1 cellular context compared by ENCODE assay signal in genomic region chr21:28426545-28426944, GRCh38.
TF ChIP-seq lines count a peak whose summit lies in the region.

No MANE protein-coding gene starts in this region.

TF ChIP-seq in SK-N-SH treated with all-trans-retinoic acid at 6 μM for 48 hours, 23 proteins besides CTCF, POLR2A, EP300 and RAD21 (continued from another document):
- TF ChIP-seq PATZ1 (CRISPR knock-in tag; IDR thresholded peaks at IDR 0.05; ENCODE audit: borderline replicate concordance) = no peak
- TF ChIP-seq ESRRG (CRISPR knock-in tag; IDR thresholded peaks at IDR 0.05) = no peak
- TF ChIP-seq ZC3H10 (CRISPR knock-in tag; IDR thresholded peaks at IDR 0.05) = no peak
- no peak for TF ChIP-seq CSRNP3 (CRISPR knock-in tag; IDR thresholded peaks at IDR 0.05)
- no peak for TF ChIP-seq SNAI2 (CRISPR knock-in tag; IDR thresholded peaks at IDR 0.05)
- no peak for TF ChIP-seq OSR1 (CRISPR knock-in tag; IDR thresholded peaks at IDR 0.05)
- TF ChIP-seq TCF4 (CRISPR knock-in tag; IDR thresholded peaks at IDR 0.05; ENCODE audit: borderline replicate concordance) = no peak
- no peak for TF ChIP-seq ISL1 (CRISPR knock-in tag; IDR thresholded peaks at IDR 0.05)
- TF ChIP-seq BACH2 (CRISPR knock-in tag; IDR thresholded peaks at IDR 0.05; ENCODE audit: borderline replicate concordance) = no peak
- TF ChIP-seq CSDC2 (CRISPR knock-in tag; IDR thresholded peaks at IDR 0.05) = no peak
- TF ChIP-seq ZFP3 (CRISPR knock-in tag; IDR thresholded peaks at IDR 0.05) = no peak
TF ChIP-seq in SK-N-SH treated with all-trans-retinoic acid at 6 μM for 48 hours: peak in this region for 0.
